24 cellular contexts compared by ENCODE assay signal in the genomic region with DNA sequence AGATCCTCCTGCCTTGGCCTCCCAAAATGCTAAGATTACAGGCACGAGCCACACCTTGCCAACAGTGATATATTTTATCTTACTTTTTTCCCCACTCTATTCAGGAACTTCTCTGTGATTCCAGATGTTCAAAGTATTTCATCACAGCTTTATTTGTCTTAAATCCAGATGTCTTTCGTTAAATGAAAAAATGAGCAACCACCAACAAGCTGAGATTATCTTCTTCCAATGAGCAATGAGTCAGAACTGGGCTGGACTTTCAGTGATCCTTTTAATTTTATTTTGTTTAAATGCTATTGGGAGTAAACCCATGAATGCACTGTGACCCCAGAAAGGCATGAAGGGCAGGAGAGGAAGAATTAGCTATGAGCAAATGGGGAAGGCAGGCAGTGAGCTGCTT.
DNase-seq lines count a peak whose midpoint lies in the region; ATAC-seq, FAIRE-seq and TF ChIP-seq lines count a peak whose summit lies in the region.
"Had no signal": no experiment of that assay in that cellular context is flagged by ENCODE, and none has a peak within 500 bp of the region (broad histone marks: within the 10 kb centered on the region; RNA-seq: fewer than 3 reads in every experiment).

No MANE protein-coding gene starts in this region.

- H3K27ac ChIP-seq in left ventricle myocardium inferior (replicated peaks) (peak overlapping the region; percentile 11), aorta (ENCODE audit: low read depth in 1 of 2, low read length in 2 of 2) (no peak overlapping the region), small intestine (ENCODE audit: low read depth in 1 of 2, low read length in 1 of 2) (no peak overlapping the region)
- H3K27ac ChIP-seq: brain microvascular endothelial cell, epithelial cell of prostate, HL-60, SJCRH30, tibial nerve had no signal

- intact Hi-C loops in Right ventricle myocardium superior (cut with DNase I) (no loop called here), cardiac septum (cut with DNase I) (no loop called here), left ventricle myocardium inferior (cut with micrococcal nuclease) (no loop called here), aorta (cut with DNase I) (no loop called here)

- H3K4me3 ChIP-seq in choroid plexus epithelial cell (ENCODE audit: low read depth, low read length) (no peak overlapping the region), left ventricle myocardium inferior (no peak overlapping the region), aorta (ENCODE audit: low read length in 2 of 2) (no peak overlapping the region), small intestine (ENCODE audit: low read depth in 1 of 2, low read length in 2 of 2) (no peak overlapping the region)
- H3K4me3 ChIP-seq: SJCRH30, tibial nerve had no signal

- ATAC-seq in Right ventricle myocardium superior (ENCODE audit: poor library complexity) (peak; percentile 86), aorta (ENCODE audit: low FRiP score) (peak; percentile 56), GM19328 (IDR thresholded peaks at IDR 0.05; ENCODE audit: unreplicated experiment) (no peak)
- ATAC-seq: activated CD8-positive, alpha-beta T cell treated with anti-CD3 and anti-CD28 coated beads, Interleukin-2, amount 10 ng/mL, durations not matched to agents 7 days and 5 days; stimulated activated memory B cell treated with anti-CD40 and anti-IgM and Interleukin-4, amounts not matched to agents 10 μg/mL and 1 μg/mL and 100 μg/mL, for 72 hours had no signal

- 31 to 32% methylated on average over 2 of the region's 2 CpGs for WGBS in aorta, 2 donors
- 41 to 57% (median 48%) methylated on average over 2 of the region's 2 CpGs for whole genome bisulfite sequencing in small intestine, 3 donors

- H3K9me3 ChIP-seq in left ventricle myocardium inferior (replicated peaks) (no peaks in the 10 kb centered on the region), aorta (ENCODE audit: control insufficient read depth, low read length) (no peaks in the 10 kb centered on the region), small intestine (ENCODE audit: control insufficient read depth, low read depth) (no peaks in the 10 kb centered on the region)
- H3K9me3 ChIP-seq: SJCRH30, tibial nerve had no signal

- no peak for TF ChIP-seq CTCF in choroid plexus epithelial cell (conservative IDR thresholded peaks at IDR 0.05; ENCODE audit: low read depth, low read length)
- no peak for TF ChIP-seq CTCF in left ventricle myocardium inferior (IDR thresholded peaks at IDR 0.05; ENCODE audit: borderline replicate concordance)

- DNase-seq in Right ventricle myocardium superior (no peak), cardiac septum (ENCODE audit: low spot score) (no peak), choroid plexus epithelial cell (ENCODE audit: low read depth) (peak; percentile 37), left ventricle myocardium inferior (no peak), aorta (no peak), NCI-H526 (lab: John Stamatoyannopoulos, UW) (no peak), small intestine (no peak)
- DNase-seq: activated B cell treated with CpG ODN at 0.5 μM for 24 hours; activated CD8-positive, alpha-beta T cell treated with anti-CD3 and anti-CD28 coated beads, Interleukin-2, amount 10 ng/mL, durations not matched to agents 7 days and 5 days; activated T-cell treated with anti-CD3 and anti-CD28 coated beads, Interleukin-2, amount 50 U/mL, for 48 hours; brain microvascular endothelial cell; CD4-positive, CD25-positive, alpha-beta regulatory T cell; islet precursor cell; midbrain; NCI-H2029 treated with DMSO at 0.1 percent for 48 hours; NCI-H510A; SJCRH30; stimulated activated CD4-positive, alpha-beta T cell treated with anti-CD3 and anti-CD28 coated beads, Interleukin-15, amount 100 ng/mL, for 24 hours had no signal

- no peak for FAIRE-seq in small intestine (lab: Jason Lieb, UNC)
- FAIRE-seq: H1 had no signal

- H3K36me3 ChIP-seq in left ventricle myocardium inferior (no peaks in the 10 kb centered on the region), aorta (ENCODE audit: control insufficient read depth in 1 of 2, insufficient read depth in 2 of 2, low read length in 1 of 2) (no peaks in the 10 kb centered on the region), small intestine (ENCODE audit: control insufficient read depth in 2 of 2, insufficient read depth in 2 of 2, low read length in 2 of 2) (no peaks in the 10 kb centered on the region)
- H3K36me3 ChIP-seq: brain microvascular endothelial cell, SJCRH30, tibial nerve had no signal

- H3K4me1 ChIP-seq in left ventricle myocardium inferior (no peaks in the 10 kb centered on the region), aorta (ENCODE audit: control insufficient read depth in 1 of 2, insufficient read depth in 2 of 2, low read length in 2 of 2) (no peaks in the 10 kb centered on the region), small intestine (ENCODE audit: control insufficient read depth in 2 of 2, insufficient read depth in 1 of 2, low read depth in 1 of 2, low read length in 1 of 2) (no peaks in the 10 kb centered on the region)
- H3K4me1 ChIP-seq: tibial nerve had no signal

- H3K27me3 ChIP-seq in left ventricle myocardium inferior (ENCODE audit: low read depth) (no peaks in the 10 kb centered on the region), aorta (ENCODE audit: control insufficient read depth in 1 of 2, insufficient read depth in 2 of 2, low read length in 1 of 2) (no peaks in the 10 kb centered on the region), small intestine (ENCODE audit: control insufficient read depth in 2 of 2, insufficient read depth in 2 of 2, low read length in 2 of 2) (no peaks in the 10 kb centered on the region)
- H3K27me3 ChIP-seq: brain microvascular endothelial cell, SJCRH30, tibial nerve had no signal
